In the genomic region with DNA sequence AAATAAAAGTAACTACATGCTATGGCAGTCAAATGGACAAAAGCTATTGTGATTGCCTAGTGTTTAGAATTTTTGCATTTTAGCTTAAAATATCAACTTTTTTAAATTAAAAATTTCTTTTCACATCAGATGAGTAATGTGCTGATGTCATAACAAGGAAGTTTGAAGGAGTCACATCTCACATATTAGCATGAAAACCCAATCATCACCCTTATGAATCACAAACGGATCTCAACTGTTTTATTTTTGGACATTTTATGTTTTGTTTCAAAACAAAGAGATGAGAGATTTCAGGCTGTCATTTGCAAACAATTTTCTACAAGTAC, we compare ENCODE assay signal across 15 cellular contexts. TPM values are rescaled to one million over a fixed set of nuclear protein-coding genes. Genes with fewer than 3 reads are reported as not detected.
DNase-seq lines count a peak whose midpoint lies in the region; ATAC-seq and TF ChIP-seq lines count a peak whose summit lies in the region.
"Had no signal": no experiment of that assay in that cellular context is flagged by ENCODE, and none has a peak within 500 bp of the region (broad histone marks: within the 10 kb centered on the region; RNA-seq: fewer than 3 reads in every experiment).

No MANE protein-coding gene starts in this region.

- H3F3A ChIP-seq in smooth muscle cell (ENCODE audit: low read depth) = peaks cover 3% of the 10 kb centered on the region

- H3K36me3 ChIP-seq in smooth muscle cell (ENCODE audit: low read depth) (no peaks in the 10 kb centered on the region), sigmoid colon (no peaks in the 10 kb centered on the region), uterus (no peaks in the 10 kb centered on the region)
- H3K36me3 ChIP-seq: BE2C, Peyer's patch had no signal

- ATAC-seq in activated T-cell treated with anti-CD3 and anti-CD28 coated beads, Interleukin-2, amount 50 U/mL, for 4 hours = peak; percentile 51 to 53
- ATAC-seq in HG02973 (IDR thresholded peaks at IDR 0.05; ENCODE audit: unreplicated experiment) = no peak

- intact Hi-C loops in sigmoid colon (cut with DNase I) (no loop called here), uterus (cut with DNase I; ENCODE audit: low total_unique reads) (no loop called here)

- no peak overlapping the region for H3K4me3 Mint-ChIP-seq in activated T-cell treated with anti-CD3 and anti-CD28 coated beads, Interleukin-2, amount 50 U/mL, for 4 hours
- H3K4me3 Mint-ChIP-seq: naive B cell had no signal

- no peak overlapping the region for H2AFZ ChIP-seq in smooth muscle cell (ENCODE audit: low read depth)

- DNase-seq in activated T-cell treated with anti-CD3 and anti-CD28 coated beads, Interleukin-2, amount 50 U/mL, for 4 hours = no peak
- no peak for DNase-seq in activated T-cell treated with anti-CD3 and anti-CD28 coated beads, Interleukin-2, amount 50 U/mL, for 48 hours
- peak; percentile 85 for DNase-seq in NOMO-1 treated with DMSO at 0.1 percent for 48 hours (lab: John Stamatoyannopoulos, UW; ENCODE audit: unreplicated experiment)
- DNase-seq in dedifferentiated amniotic fluid mesenchymal stem cell (ENCODE audit: extremely low spot score) = peak; percentile 20
- no peak for DNase-seq in smooth muscle cell (lab: John Stamatoyannopoulos, UW; ENCODE audit: unreplicated experiment)
- DNase-seq in sigmoid colon = no peak
- DNase-seq in uterus = no peak
- DNase-seq: activated gamma-delta T cell treated with Interleukin-2 at 50 U/mL for 16 hours; BE2C; naive B cell; NCI-H1930; Peyer's patch; stimulated activated CD4-positive, alpha-beta T cell treated with anti-CD3 and anti-CD28 coated beads, Interleukin-12 subunit alpha, Interleukin-12 subunit beta, amount 100 ng/mL, for 4 hours had no signal

- H3K27ac ChIP-seq in smooth muscle cell (ENCODE audit: low read depth) (peak overlapping the region; percentile 37), sigmoid colon (no peak overlapping the region), uterus (peak overlapping the region in 1 of 2 donors; percentile 9)
- H3K27ac ChIP-seq: Peyer's patch had no signal

- no peak for TF ChIP-seq EP300 in sigmoid colon (IDR thresholded peaks at IDR 0.05)

- no peaks in the 10 kb centered on the region for H3K36me3 Mint-ChIP-seq in activated T-cell treated with anti-CD3 and anti-CD28 coated beads, Interleukin-2, amount 50 U/mL, for 4 hours (ENCODE audit: insufficient read depth)

- 49% methylated on average over 1 of the region's 1 CpG for WGBS in smooth muscle cell (ENCODE audit: low lambda C conversion rate)
- 56 to 68% methylated on average over 1 of the region's 1 CpG for WGBS in sigmoid colon, 2 donors

- no peaks in the 10 kb centered on the region for H3K9me3 ChIP-seq in smooth muscle cell (replicated peaks; ENCODE audit: low read depth)
- no peaks in the 10 kb centered on the region for H3K9me3 ChIP-seq in sigmoid colon
- no peaks in the 10 kb centered on the region for H3K9me3 ChIP-seq in uterus
- H3K9me3 ChIP-seq: BE2C, Peyer's patch had no signal

- no peaks in the 10 kb centered on the region for H4K20me1 ChIP-seq in smooth muscle cell (ENCODE audit: low read depth)

- TF ChIP-seq POLR2A in sigmoid colon (IDR thresholded peaks at IDR 0.05) = no peak
- TF ChIP-seq POLR2A in uterus (IDR thresholded peaks at IDR 0.05) = no peak

- H3K4me1 ChIP-seq in smooth muscle cell (ENCODE audit: low read depth) (no peaks in the 10 kb centered on the region), sigmoid colon (no peaks in the 10 kb centered on the region), uterus (peaks cover 0 to 2% of the 10 kb centered on the region in 2 donors)
- H3K4me1 ChIP-seq: BE2C, Peyer's patch had no signal

- H3K4me2 ChIP-seq in smooth muscle cell = no peak overlapping the region

- no peaks in the 10 kb centered on the region for H3K27me3 Mint-ChIP-seq in activated T-cell treated with anti-CD3 and anti-CD28 coated beads, Interleukin-2, amount 50 U/mL, for 4 hours (ENCODE audit: low read depth)

- no peak overlapping the region for H3K9ac ChIP-seq in smooth muscle cell (ENCODE audit: low read depth)

- no peaks in the 10 kb centered on the region for H3K9me3 Mint-ChIP-seq in activated T-cell treated with anti-CD3 and anti-CD28 coated beads, Interleukin-2, amount 50 U/mL, for 4 hours

- no peaks in the 10 kb centered on the region for H3K79me2 ChIP-seq in smooth muscle cell (ENCODE audit: low read depth)

- TF ChIP-seq CTCF in smooth muscle cell (IDR thresholded peaks at IDR 0.05; ENCODE audit: borderline replicate concordance, insufficient read depth, poor library complexity, severe bottlenecking) (no peak), sigmoid colon (IDR thresholded peaks at IDR 0.05) (no peak), uterus (IDR thresholded peaks at IDR 0.05) (no peak)

- H3K4me3 ChIP-seq in smooth muscle cell (no peak overlapping the region), sigmoid colon (no peak overlapping the region), uterus (no peak overlapping the region)
- H3K4me3 ChIP-seq: Peyer's patch had no signal

- peaks cover 21% of the 10 kb centered on the region for H3K4me1 Mint-ChIP-seq in activated T-cell treated with anti-CD3 and anti-CD28 coated beads, Interleukin-2, amount 50 U/mL, for 4 hours (ENCODE audit: low read depth)

- H3K27me3 ChIP-seq in smooth muscle cell (ENCODE audit: low read depth) = no peaks in the 10 kb centered on the region
- H3K27me3 ChIP-seq in sigmoid colon = no peaks in the 10 kb centered on the region
- no peaks in the 10 kb centered on the region for H3K27me3 ChIP-seq in uterus
- H3K27me3 ChIP-seq: BE2C, Peyer's patch had no signal

RNA-seq across cellular contexts. Expression of gene TRERF1, which starts 53.6 kb away (rescaled TPM):
- total RNA-seq in activated T-cell treated with anti-CD3 and anti-CD28 coated beads, Interleukin-2, amount 50 U/mL, for 4 hours = 1 to 10 TPM; 8.9 to 9.4 (median 9.0) TPM
- 3.5 and 3.7 TPM in 2 replicates for total RNA-seq in smooth muscle cell
- polyA plus RNA-seq in smooth muscle cell = 4.5 and 5.3 TPM in 2 replicates
- total RNA-seq in sigmoid colon = 10 to 100 TPM in 1 of 4 donors, 1 to 10 TPM in 3; 4.6 to 10.5 (median 5.9) TPM
- polyA plus RNA-seq in sigmoid colon = 1 to 10 TPM in 2 of 3 donors, under 1 TPM in 1; 0.46 to 4.0 (median 1.2) TPM
- 10 to 100 TPM in 2 of 4 donors, 1 to 10 TPM in 2; 3.3 to 16.3 (median 7.2) TPM for total RNA-seq in uterus
- total RNA-seq: dermis microvascular lymphatic vessel endothelial cell had no signal

RNA-seq across cellular contexts. Expression of gene UBR2, which starts 58.5 kb away (rescaled TPM):
- total RNA-seq in activated T-cell treated with anti-CD3 and anti-CD28 coated beads, Interleukin-2, amount 50 U/mL, for 4 hours = 10 to 100 TPM; 16.8 to 21.3 (median 19.9) TPM
- total RNA-seq in smooth muscle cell (22.6 and 29.7 TPM in 2 replicates), sigmoid colon (10 to 100 TPM; 30.4 to 34.3 (median 32.3) TPM), uterus (10 to 100 TPM; 13.2 to 44.2 (median 29.5) TPM)
- polyA plus RNA-seq in smooth muscle cell (7.4 and 8.1 TPM in 2 replicates), sigmoid colon (10 to 100 TPM in 1 of 3 donors, 1 to 10 TPM in 2; 6.6 to 12.9 (median 9.0) TPM)

Comparison
In these comparisons a context has a peak if more than half of its experiments do, and no peak if none do; other contexts are left out.
1. DNase-seq: peak in NOMO-1 treated with DMSO at 0.1 percent for 48 hours (single experiment) and dedifferentiated amniotic fluid mesenchymal stem cell (single experiment); none in activated T-cell treated with anti-CD3 and anti-CD28 coated beads, Interleukin-2, amount 50 U/mL, for 4 hours (single experiment), activated T-cell treated with anti-CD3 and anti-CD28 coated beads, Interleukin-2, amount 50 U/mL, for 48 hours (0 of 2), smooth muscle cell (single experiment), sigmoid colon (single experiment) and uterus (0 of 2).